22 cellular contexts compared by ENCODE assay signal in the genomic region with DNA sequence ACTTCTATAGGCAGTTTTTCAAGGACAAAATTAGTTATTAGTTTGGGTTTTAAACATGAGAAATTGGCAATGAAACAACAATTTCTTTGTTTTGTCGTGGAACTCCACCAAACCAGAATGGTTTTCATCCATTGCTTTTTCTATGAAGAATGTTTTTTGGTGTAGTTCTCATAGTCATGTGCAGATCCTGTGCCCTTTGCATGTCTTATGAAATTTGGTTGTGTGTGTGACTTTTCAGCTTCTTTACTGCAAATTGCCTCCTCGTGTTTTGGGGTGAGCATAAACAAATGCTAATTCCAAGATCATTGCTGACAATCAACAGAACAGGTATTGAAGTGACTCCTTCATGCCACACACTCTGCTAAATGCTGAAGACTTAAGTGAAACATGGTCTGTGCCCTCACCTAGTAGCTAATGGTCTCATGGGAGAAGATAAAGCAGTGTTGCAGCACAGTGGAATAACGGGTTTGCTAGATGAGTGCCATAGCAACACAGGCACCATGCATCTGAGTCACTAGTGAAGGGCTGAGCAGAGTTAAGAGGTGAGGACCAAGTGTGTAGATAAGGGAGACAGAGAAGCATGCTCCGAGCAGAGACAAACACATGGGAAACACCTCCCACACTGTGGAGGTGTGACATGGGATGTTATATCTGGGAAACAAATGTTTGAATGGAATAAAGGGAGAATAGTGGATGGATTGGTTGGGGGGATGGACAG.
A peak's percentile ranks its signal among the peaks of the same experiment; 100 is the strongest.
DNase-seq lines count a peak whose midpoint lies in the region; ATAC-seq, FAIRE-seq and TF ChIP-seq lines count a peak whose summit lies in the region.
"Had no signal": no experiment of that assay in that cellular context is flagged by ENCODE, and none has a peak within 500 bp of the region (broad histone marks: within the 10 kb centered on the region; RNA-seq: fewer than 3 reads in every experiment).

No MANE protein-coding gene starts in this region.

- no peak overlapping the region for H2AFZ ChIP-seq in osteoblast (ENCODE audit: low read length)

- H3K36me3 ChIP-seq in right atrium auricular region = no peaks in the 10 kb centered on the region
- no peaks in the 10 kb centered on the region for H3K36me3 ChIP-seq in osteoblast (ENCODE audit: insufficient read depth, low read length)
- no peaks in the 10 kb centered on the region for H3K36me3 ChIP-seq in kidney (ENCODE audit: control insufficient read depth in 1 of 2, insufficient read depth in 2 of 2, low read length in 2 of 2)
- H3K36me3 ChIP-seq: prostate gland, vagina had no signal

- H3K27ac ChIP-seq in right atrium auricular region (peak overlapping the region in 1 of 2 donors; percentile 52), osteoblast (ENCODE audit: low read depth, low read length) (no peak overlapping the region), kidney (ENCODE audit: low read depth in 2 of 2, low read length in 2 of 2) (no peak overlapping the region)
- H3K27ac ChIP-seq: prostate gland, vagina had no signal

- DNase-seq in Right ventricle myocardium inferior (ENCODE audit: missing footprints) (no peak), right atrium auricular region (ENCODE audit: low spot score) (no peak), NCI-H226 (peak; percentile 52), fibroblast of mammary gland (ENCODE audit: low read depth) (peak; percentile 11), osteoblast (ENCODE audit: insufficient read length, low spot score, missing footprints) (peak; percentile 9), T-helper 1 cell (no peak), iPS-NIHi11 (ENCODE audit: low spot score) (no peak), kidney (no peak)
- DNase-seq: activated CD8-positive, alpha-beta T cell treated with anti-CD3 and anti-CD28 coated beads for 36 hours; activated gamma-delta T cell treated with Interleukin-2 at 50 U/mL for 16 hours; activated T-cell treated with anti-CD3 and anti-CD28 coated beads for 4 hours; DMS 273 treated with DMSO at 0.1 percent for 48 hours; foreskin fibroblast; GF-D8; hippocampal formation; NCI-H2171 treated with DMSO at 0.1 percent for 48 hours; NCI-H526; stimulated activated CD4-positive, alpha-beta T cell treated with anti-CD3 and anti-CD28 coated beads, Interleukin-1b, Interleukin-23, amount 100 ng/mL, for 48 hours had no signal

- TF ChIP-seq CTCF in right atrium auricular region (IDR thresholded peaks at IDR 0.05) (no peak), fibroblast of mammary gland (conservative IDR thresholded peaks at IDR 0.05; ENCODE audit: control insufficient read depth, insufficient read depth, low read depth, low read length) (no peak), osteoblast (IDR thresholded peaks at IDR 0.05; ENCODE audit: extremely low read depth, low read depth, low read length) (no peak), kidney (IDR thresholded peaks at IDR 0.05; ENCODE audit: borderline replicate concordance, extremely low read depth, insufficient read depth) (no peak)

- H3K4me1 ChIP-seq in right atrium auricular region = peaks cover 0 to 17% of the 10 kb centered on the region in 2 donors
- no peaks in the 10 kb centered on the region for H3K4me1 ChIP-seq in osteoblast (ENCODE audit: insufficient read depth, low read length)
- H3K4me1 ChIP-seq in kidney (ENCODE audit: control insufficient read depth in 1 of 2, insufficient read depth in 1 of 2, low read depth in 1 of 2, low read length in 2 of 2) = peaks cover 0 to 3% of the 10 kb centered on the region in 2 donors
- H3K4me1 ChIP-seq: prostate gland, vagina had no signal

- no peaks in the 10 kb centered on the region for H3K27me3 ChIP-seq in right atrium auricular region
- H3K27me3 ChIP-seq in osteoblast (ENCODE audit: insufficient read depth, low read length) = no peaks in the 10 kb centered on the region
- H3K27me3 ChIP-seq: vagina had no signal

- no peak for FAIRE-seq in kidney (lab: Jason Lieb, UNC)

- H3K4me2 ChIP-seq in osteoblast (ENCODE audit: insufficient read depth, low read length) = no peak overlapping the region

- H3K9me3 ChIP-seq in right atrium auricular region (no peaks in the 10 kb centered on the region), osteoblast (ENCODE audit: low read depth, low read length) (no peaks in the 10 kb centered on the region), kidney (ENCODE audit: control insufficient read depth in 1 of 2, low read length in 2 of 2) (no peaks in the 10 kb centered on the region)
- H3K9me3 ChIP-seq: prostate gland, vagina had no signal

- H4K20me1 ChIP-seq in osteoblast (ENCODE audit: insufficient read depth, low read length) = no peaks in the 10 kb centered on the region

- no peaks in the 10 kb centered on the region for H3K79me2 ChIP-seq in osteoblast (ENCODE audit: insufficient read depth, low read length)

- intact Hi-C loops in Right ventricle myocardium inferior (cut with DNase I) (no loop called here), kidney (cut with DNase I) (no loop called here)

- H3K9ac ChIP-seq in kidney (ENCODE audit: low read length in 2 of 2) = no peak overlapping the region

- H3K4me3 ChIP-seq in right atrium auricular region (no peak overlapping the region), fibroblast of mammary gland (ENCODE audit: control insufficient read depth, low read depth, low read length) (no peak overlapping the region), osteoblast (ENCODE audit: insufficient read depth, low read length) (no peak overlapping the region), kidney (ENCODE audit: low read length in 2 of 2) (no peak overlapping the region)
- H3K4me3 ChIP-seq: prostate gland, skin epidermis, vagina had no signal

- ATAC-seq in Right ventricle myocardium inferior = peak; percentile 35
- ATAC-seq: activated CD4-positive, CD25-positive, alpha-beta regulatory T cell treated with anti-CD3 and anti-CD28 coated beads, Interleukin-2, amount 50 U/mL, for 24 hours; activated CD8-positive, alpha-beta T cell treated with anti-CD3 and anti-CD28 coated beads for 36 hours had no signal

Comparison
In these comparisons a context has a peak if more than half of its experiments do, and no peak if none do; other contexts are left out.
1. DNase-seq: peak in NCI-H226 (single experiment), fibroblast of mammary gland (single experiment) and osteoblast (single experiment); none in Right ventricle myocardium inferior (single experiment), right atrium auricular region (single experiment), T-helper 1 cell (0 of 5), iPS-NIHi11 (single experiment) and kidney (single experiment).